10 cellular contexts compared by ENCODE assay signal in the genomic region with DNA sequence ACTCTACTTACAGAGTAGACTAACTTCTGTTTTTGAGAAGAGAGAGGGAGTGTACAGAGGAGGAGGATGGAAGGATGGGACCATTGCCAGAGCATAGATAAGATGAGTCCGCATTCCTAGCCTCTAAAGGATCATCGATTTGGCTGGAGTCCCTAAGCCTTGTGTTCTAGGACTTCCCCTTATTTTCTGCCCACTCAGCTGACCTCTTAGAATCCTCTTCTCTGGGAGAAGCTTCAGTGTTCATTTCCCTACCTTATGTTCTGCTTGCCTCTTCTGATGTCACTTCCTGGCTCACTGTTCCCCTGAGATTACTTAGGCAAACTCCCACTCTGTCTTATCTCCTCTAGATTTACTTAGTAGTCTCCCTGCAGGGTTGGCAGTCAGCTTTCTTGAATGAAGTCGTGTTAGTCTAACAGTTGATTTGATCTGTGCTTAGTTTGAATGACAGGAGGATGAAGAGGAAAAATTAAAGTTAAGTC.
DNase-seq lines count a peak whose midpoint lies in the region; ATAC-seq and TF ChIP-seq lines count a peak whose summit lies in the region.
"Had no signal": no experiment of that assay in that cellular context is flagged by ENCODE, and none has a peak within 500 bp of the region (broad histone marks: within the 10 kb centered on the region; RNA-seq: fewer than 3 reads in every experiment).

No MANE protein-coding gene starts in this region.

- intact Hi-C loops in sigmoid colon (cut with DNase I), result no loop called here

- ATAC-seq in GM18909 (IDR thresholded peaks at IDR 0.05; ENCODE audit: poor library complexity, unreplicated experiment) (peak; percentile 42), GM21723 (IDR thresholded peaks at IDR 0.05; ENCODE audit: unreplicated experiment) (no peak)

- H3K4me3 Mint-ChIP-seq in progenitor cell of endocrine pancreas (ENCODE audit: low read depth), result no peak overlapping the region
- H3K4me3 Mint-ChIP-seq: immature natural killer cell had no signal

- H3K27ac ChIP-seq in sigmoid colon, result peak overlapping the region; percentile 68 to 94 (median 86)
- H3K27ac ChIP-seq: SJCRH30 had no signal

- no peak overlapping the region for H3K4me3 ChIP-seq in fibroblast of villous mesenchyme (ENCODE audit: low read depth, low read length)
- H3K4me3 ChIP-seq in sigmoid colon, result peak overlapping the region in 1 of 4 donors; percentile 11
- H3K4me3 ChIP-seq: SJCRH30 had no signal

- H3K4me1 Mint-ChIP-seq in progenitor cell of endocrine pancreas (ENCODE audit: low read depth), result peaks cover 13% of the 10 kb centered on the region
- H3K4me1 Mint-ChIP-seq: immature natural killer cell had no signal

- DNase-seq in NCI-H82 (lab: John Stamatoyannopoulos, UW), result peak; percentile 48
- DNase-seq in fibroblast of villous mesenchyme (ENCODE audit: low read depth), result peak; percentile 79
- no peak for DNase-seq in sigmoid colon
- no peak for DNase-seq in COLO829 (ENCODE audit: low spot score)
- no peak for DNase-seq in progenitor cell of endocrine pancreas (ENCODE audit: low spot score, unreplicated experiment)
- DNase-seq in NCI-H748 (lab: John Stamatoyannopoulos, UW; ENCODE audit: unreplicated experiment), result no peak
- DNase-seq: immature natural killer cell had no signal

- H3K9me3 Mint-ChIP-seq in progenitor cell of endocrine pancreas (ENCODE audit: low read depth), result no peaks in the 10 kb centered on the region
- H3K9me3 Mint-ChIP-seq: immature natural killer cell had no signal

- no peak for TF ChIP-seq CTCF in fibroblast of villous mesenchyme (IDR thresholded peaks at IDR 0.05; ENCODE audit: insufficient read depth, low read depth, low read length)
- no peak for TF ChIP-seq CTCF in sigmoid colon (IDR thresholded peaks at IDR 0.05)
- TF ChIP-seq CTCF in progenitor cell of endocrine pancreas (IDR thresholded peaks at IDR 0.05; ENCODE audit: unreplicated experiment), result no peak

- 58 to 60% methylated on average over 3 of the region's 3 CpGs for WGBS in sigmoid colon, 2 donors

- no peak for TF ChIP-seq EP300 in sigmoid colon (IDR thresholded peaks at IDR 0.05)

- no peaks in the 10 kb centered on the region for H3K9me3 ChIP-seq in sigmoid colon
- H3K9me3 ChIP-seq: SJCRH30 had no signal

- H3K27ac Mint-ChIP-seq in progenitor cell of endocrine pancreas, result no peak overlapping the region

- H3K4me1 ChIP-seq in sigmoid colon, result peaks cover 0 to 96% (median 83%) of the 10 kb centered on the region in 4 donors

- H3K36me3 ChIP-seq in sigmoid colon, result no peaks in the 10 kb centered on the region
- H3K36me3 ChIP-seq: SJCRH30 had no signal

- no peaks in the 10 kb centered on the region for H3K27me3 Mint-ChIP-seq in progenitor cell of endocrine pancreas

- peaks cover 3% of the 10 kb centered on the region for H3K36me3 Mint-ChIP-seq in progenitor cell of endocrine pancreas (ENCODE audit: insufficient read depth)

- no peak for TF ChIP-seq POLR2A in sigmoid colon (IDR thresholded peaks at IDR 0.05)

- no peaks in the 10 kb centered on the region for H3K27me3 ChIP-seq in sigmoid colon
- H3K27me3 ChIP-seq: SJCRH30 had no signal

Comparison
In these comparisons a context has a peak if more than half of its experiments do, and no peak if none do; other contexts are left out.
1. DNase-seq: peak in NCI-H82 (single experiment) and fibroblast of villous mesenchyme (single experiment); none in sigmoid colon (single experiment), COLO829 (single experiment), progenitor cell of endocrine pancreas (single experiment) and NCI-H748 (single experiment).